Comparison of ENCODE assay signal across 22 cellular contexts in genomic region chr2:39506215-39506614, GRCh38.
DNase-seq lines count a peak whose midpoint lies in the region; ATAC-seq, FAIRE-seq and TF ChIP-seq lines count a peak whose summit lies in the region.
"Had no signal": no experiment of that assay in that cellular context is flagged by ENCODE, and none has a peak within 500 bp of the region (broad histone marks: within the 10 kb centered on the region; RNA-seq: fewer than 3 reads in every experiment).

No MANE protein-coding gene starts in this region.

- CTCF ChIA-PET in HEK293T (lab: Yijun Ruan, JAX): no interaction called here

- no peak overlapping the region for H3K27ac Mint-ChIP-seq in GM23338
- H3K27ac Mint-ChIP-seq: activated naive CD8-positive, alpha-beta T cell; activated T-cell treated with anti-CD3 and anti-CD28 coated beads, Interleukin-2, amount 50 U/mL, for 72 hours; CD4-positive, alpha-beta memory T cell; T-helper 1 cell treated with Interleukin-12 subunit alpha and Interleukin-12 subunit beta and Interleukin-4 antibody, amounts not matched to agents 30 μg/mL and 1 μg/mL, for 36 hours had no signal

- H3K4me3 ChIP-seq in MG63 (no peak overlapping the region), GM23338 (no peak overlapping the region)
- H3K4me3 ChIP-seq: colonic mucosa had no signal

- no peak overlapping the region for H3K4me3 Mint-ChIP-seq in GM23338
- H3K4me3 Mint-ChIP-seq: activated naive CD8-positive, alpha-beta T cell; activated T-cell treated with anti-CD3 and anti-CD28 coated beads, Interleukin-2, amount 50 U/mL, for 72 hours; CD4-positive, alpha-beta memory T cell; stimulated activated naive B cell treated with anti-CD40 and anti-IgM and Interleukin-4, amounts not matched to agents 10 μg/mL and 1 μg/mL and 100 μg/mL, for 72 hours; T-helper 1 cell treated with Interleukin-12 subunit alpha and Interleukin-12 subunit beta and Interleukin-4 antibody, amounts not matched to agents 30 μg/mL and 1 μg/mL, for 36 hours had no signal

- FAIRE-seq in RCC 7860 (lab: Jason Lieb, UNC): peak; percentile 53

- no peaks in the 10 kb centered on the region for H3K36me3 Mint-ChIP-seq in GM23338 (ENCODE audit: low read depth)
- H3K36me3 Mint-ChIP-seq: activated naive CD8-positive, alpha-beta T cell; CD4-positive, alpha-beta memory T cell; stimulated activated naive B cell treated with anti-CD40 and anti-IgM and Interleukin-4, amounts not matched to agents 10 μg/mL and 1 μg/mL and 100 μg/mL, for 72 hours had no signal

- H3K4me2 ChIP-seq in GM23338: no peak overlapping the region

- peaks cover 6% of the 10 kb centered on the region for H3K27me3 Mint-ChIP-seq in GM23338 (ENCODE audit: insufficient read depth, low read depth, poor library complexity)
- H3K27me3 Mint-ChIP-seq: stimulated activated naive B cell treated with anti-CD40 and anti-IgM and Interleukin-4, amounts not matched to agents 10 μg/mL and 1 μg/mL and 100 μg/mL, for 72 hours had no signal

- H3K36me3 ChIP-seq in MG63 (no peaks in the 10 kb centered on the region), GM23338 (ENCODE audit: insufficient read depth) (no peaks in the 10 kb centered on the region)
- H3K36me3 ChIP-seq: colonic mucosa had no signal

- H3K27me3 ChIP-seq in MG63: no peaks in the 10 kb centered on the region
- no peaks in the 10 kb centered on the region for H3K27me3 ChIP-seq in GM23338 (ENCODE audit: insufficient read depth)
- H3K27me3 ChIP-seq: colonic mucosa had no signal

- H3K79me2 ChIP-seq in GM23338 (replicated peaks; ENCODE audit: insufficient read depth): no peaks in the 10 kb centered on the region

- POLR2A ChIA-PET in HEK293T (lab: Yijun Ruan, JAX): no interaction called here

- H3K4me1 ChIP-seq in GM23338 (ENCODE audit: insufficient read depth): peaks cover 13% of the 10 kb centered on the region
- H3K4me1 ChIP-seq: colonic mucosa had no signal

- H3K9me3 Mint-ChIP-seq in GM23338: no peaks in the 10 kb centered on the region; the same call in 2 of the 3 replicates
- H3K9me3 Mint-ChIP-seq: activated T-cell treated with anti-CD3 and anti-CD28 coated beads, Interleukin-2, amount 50 U/mL, for 72 hours; stimulated activated naive B cell treated with anti-CD40 and anti-IgM and Interleukin-4, amounts not matched to agents 10 μg/mL and 1 μg/mL and 100 μg/mL, for 72 hours; T-helper 1 cell treated with Interleukin-12 subunit alpha and Interleukin-12 subunit beta and Interleukin-4 antibody, amounts not matched to agents 30 μg/mL and 1 μg/mL, for 36 hours had no signal

- H2AFZ ChIP-seq in GM23338: no peak overlapping the region

- H3K27ac ChIP-seq in GM23338 (ENCODE audit: low read depth): no peak overlapping the region
- H3K27ac ChIP-seq: colonic mucosa had no signal

- H3K4me1 Mint-ChIP-seq in GM23338: peaks cover 15% of the 10 kb centered on the region
- H3K4me1 Mint-ChIP-seq: CD4-positive, alpha-beta memory T cell had no signal

- DNase-seq in RCC 7860 (ENCODE audit: low spot score) (peak; percentile 14), renal cortical epithelial cell (ENCODE audit: low read depth) (peak; percentile 73), MG63 (no peak), NCI-H2107 treated with DMSO at 0.1 percent for 48 hours (lab: John Stamatoyannopoulos, UW; ENCODE audit: unreplicated experiment) (no peak), HEK293T (ENCODE audit: extremely low spot score) (no peak), GM23338 (ENCODE audit: low spot score) (no peak)
- DNase-seq: activated T-cell treated with anti-CD3 and anti-CD28 coated beads, Interleukin-2, amount 50 U/mL, for 72 hours; CD4-positive, alpha-beta memory T cell; colonic mucosa; foreskin fibroblast; KG1; NCI-H2081; NCI-H524; retina; SHP77; stimulated activated naive B cell treated with anti-CD40 and anti-IgM and Interleukin-4, amounts not matched to agents 10 μg/mL and 1 μg/mL and 100 μg/mL, for 72 hours; trophoblast cell had no signal

- ATAC-seq in GM18508 (IDR thresholded peaks at IDR 0.05; ENCODE audit: insufficient read depth, unreplicated experiment) (peak; percentile 80), HG02759 (IDR thresholded peaks at IDR 0.05; ENCODE audit: unreplicated experiment) (peak; percentile 47), GM23338 (no peak)
- ATAC-seq: activated T-cell treated with anti-CD3 and anti-CD28 coated beads, Interleukin-2, amount 50 U/mL, for 72 hours; left lobe of liver; stimulated activated naive B cell treated with anti-CD40 and anti-IgM and Interleukin-4, amounts not matched to agents 10 μg/mL and 1 μg/mL and 100 μg/mL, for 72 hours had no signal

- no peak for TF ChIP-seq CTCF in GM23338 (conservative IDR thresholded peaks at IDR 0.05; ENCODE audit: low read depth in 2 of 2)

- H3F3A ChIP-seq in GM23338 (replicated peaks; ENCODE audit: low read depth): no peaks in the 10 kb centered on the region

- H3K9me3 ChIP-seq in MG63: no peaks in the 10 kb centered on the region
- H3K9me3 ChIP-seq: colonic mucosa had no signal

- H4K20me1 ChIP-seq in GM23338 (replicated peaks; ENCODE audit: insufficient read depth): no peaks in the 10 kb centered on the region

- H3K9me2 ChIP-seq in GM23338 (ENCODE audit: insufficient read depth): 0 out of 2 replicates have a peak, but pooled peaks cover 3% of the 10 kb centered on the region

TF ChIP-seq in HEK293T, 16 proteins besides CTCF, POLR2A, EP300 and RAD21:
- TF ChIP-seq L3MBTL2 (conservative IDR thresholded peaks at IDR 0.05) (no peak), BHLHE40 (IDR thresholded peaks at IDR 0.05; ENCODE audit: borderline replicate concordance) (no peak), LEF1 (IDR thresholded peaks at IDR 0.05; ENCODE audit: borderline replicate concordance) (no peak), SUZ12 (IDR thresholded peaks at IDR 0.05) (no peak), PKNOX1 (IDR thresholded peaks at IDR 0.05) (no peak), ARNT (IDR thresholded peaks at IDR 0.05) (no peak)

TF ChIP-seq in GM23338, 12 proteins besides CTCF, POLR2A, EP300 and RAD21:
- no peak for TF ChIP-seq CREB1 (CRISPR knock-in tag; IDR thresholded peaks at IDR 0.05; ENCODE audit: low read depth)
- no peak for TF ChIP-seq STAT1 (IDR thresholded peaks at IDR 0.05; ENCODE audit: unreplicated experiment)
- TF ChIP-seq EZH2phosphoT487 (IDR thresholded peaks at IDR 0.05; ENCODE audit: unreplicated experiment): no peak
- no peak for TF ChIP-seq NANOG (IDR thresholded peaks at IDR 0.05; ENCODE audit: borderline replicate concordance)
- TF ChIP-seq ZNF114 (CRISPR knock-in tag; IDR thresholded peaks at IDR 0.05): no peak
- TF ChIP-seq ZNF462 (CRISPR knock-in tag; IDR thresholded peaks at IDR 0.05): no peak
- TF ChIP-seq POLR2AphosphoS5 (IDR thresholded peaks at IDR 0.05; ENCODE audit: low read depth): no peak
TF ChIP-seq in GM23338: peak in this region for 0.

Comparison
In these comparisons a context has a peak if more than half of its experiments do, and no peak if none do; other contexts are left out.
1. DNase-seq: peak in RCC 7860 (single experiment) and renal cortical epithelial cell (single experiment); none in MG63 (single experiment), NCI-H2107 treated with DMSO at 0.1 percent for 48 hours (single experiment), HEK293T (single experiment) and GM23338 (single experiment).